Comparison of ENCODE assay signal across 8 cellular contexts in genomic region chr2:42101641-42102605, GRCh38. TPM values are rescaled to one million over a fixed set of nuclear protein-coding genes. Genes with fewer than 3 reads are reported as not detected.
DNase-seq lines count a peak whose midpoint lies in the region; ATAC-seq lines count a peak whose summit lies in the region.

No MANE protein-coding gene starts in this region.

- peak overlapping the region; percentile 96 for H3K27ac ChIP-seq in SJSA1

- H3K4me3 ChIP-seq in SJSA1 (peak overlapping the region; percentile 30), iPS-15b (ENCODE audit: low read depth, low read length) (peak overlapping the region; percentile 55)

- ATAC-seq in GM18498 (IDR thresholded peaks at IDR 0.05; ENCODE audit: unreplicated experiment) (peak; percentile 70), HG02852 (IDR thresholded peaks at IDR 0.05; ENCODE audit: unreplicated experiment) (peak; percentile 67)

- H3K9ac ChIP-seq in iPS-15b (ENCODE audit: low read depth, low read length) = peak overlapping the region; percentile 65

- H3K4me1 ChIP-seq in SJSA1 (replicated peaks) = peaks cover 29% of the 10 kb centered on the region
- peaks cover 15% of the 10 kb centered on the region for H3K4me1 ChIP-seq in iPS-15b (ENCODE audit: control insufficient read depth, insufficient read depth, low read length)

- DNase-seq in SJSA1 (ENCODE audit: low read depth in 1 of 2, low spot score in 2 of 2) (peak; percentile 85 to 96), amniotic epithelial cell (ENCODE audit: low read depth) (peak; percentile 84), NCI-H2081 (lab: John Stamatoyannopoulos, UW) (no peak), DMS 273 (lab: John Stamatoyannopoulos, UW; ENCODE audit: unreplicated experiment) (no peak)
- peak; percentile 68 to 77 for DNase-seq in stimulated activated CD4-positive, alpha-beta T cell treated with anti-CD3 and anti-CD28 coated beads, Interleukin-12 subunit alpha, Interleukin-12 subunit beta, amount 100 ng/mL, for 24 hours (ENCODE audit: low read depth in 2 of 2)

- H3K27me3 ChIP-seq in SJSA1 (replicated peaks) (no peaks in the 10 kb centered on the region), iPS-15b (ENCODE audit: control insufficient read depth, insufficient read depth, low read length) (peaks cover 15% of the 10 kb centered on the region)

- H3K36me3 ChIP-seq in SJSA1 = no peaks in the 10 kb centered on the region
- H3K36me3 ChIP-seq in iPS-15b (ENCODE audit: control insufficient read depth, insufficient read depth, low read length) = no peaks in the 10 kb centered on the region

- H3K9me3 ChIP-seq in SJSA1 (replicated peaks) (no peaks in the 10 kb centered on the region), iPS-15b (ENCODE audit: control insufficient read depth, insufficient read depth, low read length) (no peaks in the 10 kb centered on the region)

RNA-seq across cellular contexts. Expression of gene PKDCC, which starts 54.1 kb away (rescaled TPM):
- 60.1 and 65.3 TPM in 2 replicates for total RNA-seq in SJSA1 (2014; rRNA removed; shearing (Covaris generic))

Comparison
In these comparisons a context has a peak if more than half of its experiments do, and no peak if none do; other contexts are left out.
1. DNase-seq: peak in SJSA1 (2 of 2), amniotic epithelial cell (single experiment) and stimulated activated CD4-positive, alpha-beta T cell treated with anti-CD3 and anti-CD28 coated beads, Interleukin-12 subunit alpha, Interleukin-12 subunit beta, amount 100 ng/mL, for 24 hours (2 of 2); none in NCI-H2081 (0 of 2) and DMS 273 (single experiment).